17 cellular contexts compared by ENCODE assay signal in genomic region chr3:16522820-16523219, GRCh38. TPM values are rescaled to one million over a fixed set of nuclear protein-coding genes. Genes with fewer than 3 reads are reported as not detected.
DNase-seq lines count a peak whose midpoint lies in the region; ATAC-seq and TF ChIP-seq lines count a peak whose summit lies in the region.
"Had no signal": no experiment of that assay in that cellular context is flagged by ENCODE, and none has a peak within 500 bp of the region (broad histone marks: within the 10 kb centered on the region; RNA-seq: fewer than 3 reads in every experiment).

No MANE protein-coding gene starts in this region.

- H3K4me1 Mint-ChIP-seq in T-helper 1 cell treated with Interleukin-12 subunit alpha and Interleukin-12 subunit beta and Interleukin-4 antibody, amounts not matched to agents 30 μg/mL and 1 μg/mL, for 36 hours (ENCODE audit: low read depth), result peaks cover 40% of the 10 kb centered on the region
- H3K4me1 Mint-ChIP-seq in immature natural killer cell, result peaks cover 47 to 67% of the 10 kb centered on the region in 2 donors

- no peak overlapping the region for H3K4me3 ChIP-seq in DND-41 (ENCODE audit: low read depth in 1 of 2, low read length in 2 of 2)
- H3K4me3 ChIP-seq: HAP-1 had no signal

- peak overlapping the region; percentile 19; the same call in 1 of the 2 replicates for H2AFZ ChIP-seq in DND-41 (ENCODE audit: low read depth, low read length)

- no peaks in the 10 kb centered on the region for H3K4me1 ChIP-seq in DND-41 (ENCODE audit: insufficient read depth, low read length)
- H3K4me1 ChIP-seq: HAP-1 had no signal

- 0 out of 3 replicates have a peak, but pooled peaks have one; percentile 42 for ATAC-seq in DND-41 (ENCODE audit: insufficient read depth, low read depth)
- ATAC-seq in GM18505 (IDR thresholded peaks at IDR 0.05; ENCODE audit: unreplicated experiment), result no peak
- ATAC-seq in HG03045 (IDR thresholded peaks at IDR 0.05; ENCODE audit: unreplicated experiment), result no peak
- ATAC-seq: sciatic nerve had no signal

- DNase-seq in DND-41, result no peak
- no peak for DNase-seq in immature natural killer cell
- no peak for DNase-seq in stimulated activated CD4-positive, alpha-beta T cell treated with anti-CD3 and anti-CD28 coated beads, Interleukin-2, amount 100 ng/mL, for 24 hours
- DNase-seq in stimulated activated CD4-positive, alpha-beta T cell treated with anti-CD3 and anti-CD28 coated beads, Interleukin-4, amount 100 ng/mL, for 24 hours, result no peak
- DNase-seq in putamen (ENCODE audit: low spot score), result no peak
- DNase-seq: activated CD4-positive, alpha-beta T cell treated with anti-CD3 and anti-CD28 coated beads, Interleukin-2, amount 10 ng/mL, durations not matched to agents 7 days and 5 days; activated naive CD8-positive, alpha-beta T cell treated with anti-CD3 and anti-CD28 coated beads, Interleukin-2, amount 10 ng/mL, durations not matched to agents 7 days and 5 days; activated T-cell treated with anti-CD3 and anti-CD28 coated beads for 4 hours; cortex of kidney; NCI-H2081; NCI-H446; occipital lobe had no signal

- peak overlapping the region; percentile 72 for H3K27ac Mint-ChIP-seq in T-helper 1 cell treated with Interleukin-12 subunit alpha and Interleukin-12 subunit beta and Interleukin-4 antibody, amounts not matched to agents 30 μg/mL and 1 μg/mL, for 36 hours
- H3K27ac Mint-ChIP-seq in immature natural killer cell, result peak overlapping the region in 5 of 6 donors; percentile 13 to 88 (median 64)
- H3K27ac Mint-ChIP-seq: activated CD4-positive, alpha-beta T cell treated with anti-CD3 and anti-CD28 coated beads, Interleukin-2, amount 10 ng/mL, durations not matched to agents 7 days and 5 days; activated naive CD8-positive, alpha-beta T cell treated with anti-CD3 and anti-CD28 coated beads, Interleukin-2, amount 10 ng/mL, durations not matched to agents 7 days and 5 days had no signal

- no peaks in the 10 kb centered on the region for H3K79me2 ChIP-seq in DND-41 (ENCODE audit: insufficient read depth, low read length)

- H4K20me1 ChIP-seq in DND-41 (ENCODE audit: insufficient read depth, low read length), result no peaks in the 10 kb centered on the region

- peaks cover 17% of the 10 kb centered on the region for H3K36me3 Mint-ChIP-seq in T-helper 1 cell treated with Interleukin-12 subunit alpha and Interleukin-12 subunit beta and Interleukin-4 antibody, amounts not matched to agents 30 μg/mL and 1 μg/mL, for 36 hours (ENCODE audit: low read depth)
- H3K36me3 Mint-ChIP-seq in immature natural killer cell, result no peaks in the 10 kb centered on the region

- no peaks in the 10 kb centered on the region for H3K36me3 ChIP-seq in DND-41 (ENCODE audit: insufficient read depth, low read length)
- H3K36me3 ChIP-seq: HAP-1 had no signal

- peaks cover 42% of the 10 kb centered on the region for H3K9me3 Mint-ChIP-seq in T-helper 1 cell treated with Interleukin-12 subunit alpha and Interleukin-12 subunit beta and Interleukin-4 antibody, amounts not matched to agents 30 μg/mL and 1 μg/mL, for 36 hours
- no peaks in the 10 kb centered on the region for H3K9me3 Mint-ChIP-seq in immature natural killer cell

- peak; percentile 23 for TF ChIP-seq POLR2A in GM18505 (IDR thresholded peaks at IDR 0.05; ENCODE audit: borderline replicate concordance, extremely low read depth, insufficient read depth, insufficient read length)

- H3K27ac ChIP-seq in DND-41 (ENCODE audit: low read length), result no peak overlapping the region

- H3K9ac ChIP-seq in DND-41 (ENCODE audit: low read depth, low read length), result no peak overlapping the region

- no peak for TF ChIP-seq CTCF in DND-41 (IDR thresholded peaks at IDR 0.05; ENCODE audit: borderline replicate concordance, extremely low read depth, low read length, poor library complexity, severe bottlenecking)

- peaks cover 2% of the 10 kb centered on the region for H3K9me3 ChIP-seq in DND-41 (ENCODE audit: insufficient read depth, low read length, severe bottlenecking)

- no peak overlapping the region for H3K4me3 Mint-ChIP-seq in T-helper 1 cell treated with Interleukin-12 subunit alpha and Interleukin-12 subunit beta and Interleukin-4 antibody, amounts not matched to agents 30 μg/mL and 1 μg/mL, for 36 hours
- H3K4me3 Mint-ChIP-seq in immature natural killer cell, result peak overlapping the region in 1 of 5 donors; percentile 18
- H3K4me3 Mint-ChIP-seq: activated CD4-positive, alpha-beta T cell treated with anti-CD3 and anti-CD28 coated beads, Interleukin-2, amount 10 ng/mL, durations not matched to agents 7 days and 5 days; activated naive CD8-positive, alpha-beta T cell treated with anti-CD3 and anti-CD28 coated beads, Interleukin-2, amount 10 ng/mL, durations not matched to agents 7 days and 5 days had no signal

- no peaks in the 10 kb centered on the region for H3K27me3 Mint-ChIP-seq in T-helper 1 cell treated with Interleukin-12 subunit alpha and Interleukin-12 subunit beta and Interleukin-4 antibody, amounts not matched to agents 30 μg/mL and 1 μg/mL, for 36 hours (ENCODE audit: low read depth)
- H3K27me3 Mint-ChIP-seq in immature natural killer cell (ENCODE audit: low read depth in 3 of 3), result peaks cover 0 to 4% (median 0%) of the 10 kb centered on the region in 3 donors
- H3K27me3 Mint-ChIP-seq: activated CD4-positive, alpha-beta T cell treated with anti-CD3 and anti-CD28 coated beads, Interleukin-2, amount 10 ng/mL, durations not matched to agents 7 days and 5 days; activated naive CD8-positive, alpha-beta T cell treated with anti-CD3 and anti-CD28 coated beads, Interleukin-2, amount 10 ng/mL, durations not matched to agents 7 days and 5 days had no signal

- no peaks in the 10 kb centered on the region for H3K27me3 ChIP-seq in DND-41 (ENCODE audit: insufficient read depth, low read length, poor library complexity)

- no peak overlapping the region for H3K4me2 ChIP-seq in DND-41 (ENCODE audit: insufficient read depth, low read length)

RNA-seq across cellular contexts. Expression of gene RFTN1, which starts 9.3 kb away (rescaled TPM):
- polyA plus RNA-seq in immature natural killer cell, result 100 to 1,000 TPM in 2 of 3 donors, 10 to 100 TPM in 1; 96.5 to 194 (median 109) TPM
